28 cellular contexts compared by ENCODE assay signal in genomic region chr11:104995001-104995408, GRCh38. TPM values are rescaled to one million over a fixed set of nuclear protein-coding genes. Genes with fewer than 3 reads are reported as not detected.
DNase-seq lines count a peak whose midpoint lies in the region; ATAC-seq and TF ChIP-seq lines count a peak whose summit lies in the region.
"Had no signal": no experiment of that assay in that cellular context is flagged by ENCODE, and none has a peak within 500 bp of the region (broad histone marks: within the 10 kb centered on the region; RNA-seq: fewer than 3 reads in every experiment).

No MANE protein-coding gene starts in this region.

- no peak for ATAC-seq in SK-N-SH treated with all-trans-retinoic acid at 6 μM for 48 hours
- ATAC-seq: activated CD4-positive, alpha-beta T cell treated with anti-CD3 and anti-CD28 coated beads for 36 hours; activated CD8-positive, alpha-beta memory T cell treated with anti-CD3 and anti-CD28 coated beads, Interleukin-2, amount 10 ng/mL, durations not matched to agents 7 days and 5 days; body of pancreas; naive thymus-derived CD4-positive, alpha-beta T cell; right cardiac atrium; upper lobe of right lung had no signal

- DNase-seq in SK-N-SH (no peak), NCI-H1930 (lab: John Stamatoyannopoulos, UW) (peak; percentile 43 to 50), NCI-H748 (lab: John Stamatoyannopoulos, UW; ENCODE audit: unreplicated experiment) (peak; percentile 97), progenitor cell of endocrine pancreas (ENCODE audit: low spot score, unreplicated experiment) (no peak), NCI-H526 (lab: John Stamatoyannopoulos, UW) (no peak)
- DNase-seq in activated naive CD4-positive, alpha-beta T cell treated with anti-CD3 and anti-CD28 coated beads, Interleukin-2, amount 10 ng/mL, durations not matched to agents 7 days and 5 days, result no peak
- no peak for DNase-seq in activated CD8-positive, alpha-beta memory T cell treated with anti-CD3 and anti-CD28 coated beads, Interleukin-2, amount 50 U/mL, for 48 hours
- DNase-seq: activated CD4-positive, alpha-beta T cell treated with anti-CD3 and anti-CD28 coated beads for 36 hours; activated CD8-positive, alpha-beta memory T cell treated with anti-CD3 and anti-CD28 coated beads, Interleukin-2, amount 10 ng/mL, durations not matched to agents 7 days and 5 days; AML-193; body of pancreas; Caco-2; effector memory CD4-positive, alpha-beta T cell; kidney glomerular epithelial cell; mesenchymal stem cell; MG63; naive thymus-derived CD4-positive, alpha-beta T cell; NCI-H226; right cardiac atrium; stimulated activated CD8-positive, alpha-beta memory T cell treated with anti-CD3 and anti-CD28 coated beads, Interleukin-4, amount 100 ng/mL, for 48 hours; T-helper 1 cell; upper lobe of right lung had no signal

- no peak overlapping the region for H3K4me2 ChIP-seq in SK-N-SH

- H3F3A ChIP-seq in SK-N-SH (replicated peaks; ENCODE audit: insufficient read depth), result no peaks in the 10 kb centered on the region

- H3K27ac Mint-ChIP-seq in progenitor cell of endocrine pancreas, result peak overlapping the region; percentile 32
- H3K27ac Mint-ChIP-seq in activated naive CD4-positive, alpha-beta T cell treated with anti-CD3 and anti-CD28 coated beads, Interleukin-2, amount 10 ng/mL, durations not matched to agents 7 days and 5 days, result no peak overlapping the region
- H3K27ac Mint-ChIP-seq: activated CD4-positive, alpha-beta T cell treated with anti-CD3 and anti-CD28 coated beads for 36 hours; activated CD8-positive, alpha-beta memory T cell treated with anti-CD3 and anti-CD28 coated beads, Interleukin-2, amount 10 ng/mL, durations not matched to agents 7 days and 5 days; activated T-helper 2 cell treated with anti-CD3 and anti-CD28 coated beads, Interferon-gamma antibody, Interleukin-2, Interleukin-4, amounts not matched to agents 10 μg/mL and 5 μg/mL and 100 μg/mL, durations not matched to agents 14 hours and 24 hours and 36 hours; IgD-negative memory B cell had no signal

- H3K27me3 ChIP-seq in SK-N-SH (ENCODE audit: insufficient read depth), result no peaks in the 10 kb centered on the region
- H3K27me3 ChIP-seq: body of pancreas, esophagus muscularis mucosa, MG63, upper lobe of right lung had no signal

- H3K9me3 ChIP-seq in SK-N-SH, result no peaks in the 10 kb centered on the region
- H3K9me3 ChIP-seq: body of pancreas, Caco-2, esophagus muscularis mucosa, MG63, upper lobe of right lung had no signal

- H3K4me1 ChIP-seq in SK-N-SH (ENCODE audit: control insufficient read depth in 1 of 2, insufficient read depth in 2 of 2, low read depth in 1 of 2, low read length in 1 of 2), result no peaks in the 10 kb centered on the region
- H3K4me1 ChIP-seq: Caco-2, esophagus muscularis mucosa, upper lobe of right lung had no signal

- CTCF ChIA-PET in SK-N-SH (lab: Yijun Ruan, JAX), result no interaction called here
- CTCF ChIA-PET in activated naive CD4-positive, alpha-beta T cell treated with anti-CD3 and anti-CD28 coated beads, Interleukin-2, amount 10 ng/mL, durations not matched to agents 7 days and 5 days (lab: Charles Lee), result no interaction called here

- no peaks in the 10 kb centered on the region for H3K36me3 Mint-ChIP-seq in progenitor cell of endocrine pancreas (ENCODE audit: insufficient read depth)
- H3K36me3 Mint-ChIP-seq in activated naive CD4-positive, alpha-beta T cell treated with anti-CD3 and anti-CD28 coated beads, Interleukin-2, amount 10 ng/mL, durations not matched to agents 7 days and 5 days, result no peaks in the 10 kb centered on the region
- H3K36me3 Mint-ChIP-seq: activated CD8-positive, alpha-beta memory T cell treated with anti-CD3 and anti-CD28 coated beads, Interleukin-2, amount 10 ng/mL, durations not matched to agents 7 days and 5 days; IgD-negative memory B cell; naive thymus-derived CD4-positive, alpha-beta T cell had no signal

- H3K27me3 Mint-ChIP-seq in progenitor cell of endocrine pancreas, result peaks cover 2% of the 10 kb centered on the region
- H3K27me3 Mint-ChIP-seq in activated naive CD4-positive, alpha-beta T cell treated with anti-CD3 and anti-CD28 coated beads, Interleukin-2, amount 10 ng/mL, durations not matched to agents 7 days and 5 days, result no peaks in the 10 kb centered on the region

- H3K36me3 ChIP-seq in SK-N-SH (replicated peaks in 1 of 2; ENCODE audit: control insufficient read depth in 1 of 2, insufficient read depth in 2 of 2, low read length in 1 of 2), result no peaks in the 10 kb centered on the region
- H3K36me3 ChIP-seq: esophagus muscularis mucosa, MG63, upper lobe of right lung had no signal

- no peak overlapping the region for H3K9ac ChIP-seq in SK-N-SH

- TF ChIP-seq CTCF in SK-N-SH (IDR thresholded peaks at IDR 0.05) (no peak), progenitor cell of endocrine pancreas (IDR thresholded peaks at IDR 0.05; ENCODE audit: unreplicated experiment) (no peak)

- peak overlapping the region; percentile 35; the same call in 1 of the 2 replicates for H2AFZ ChIP-seq in SK-N-SH (ENCODE audit: low read depth)

- 21% methylated on average over 2 of the region's 2 CpGs for WGBS in SK-N-SH (ENCODE audit: low lambda C conversion rate)

- no peak overlapping the region for H3K4me3 ChIP-seq in SK-N-SH (ENCODE audit: low read depth in 2 of 2, low read length in 1 of 2)
- H3K4me3 ChIP-seq: body of pancreas, esophagus muscularis mucosa, MG63, upper lobe of right lung had no signal

- no peaks in the 10 kb centered on the region for H3K9me2 ChIP-seq in SK-N-SH

- no peaks in the 10 kb centered on the region for H3K79me2 ChIP-seq in SK-N-SH (ENCODE audit: insufficient read depth)

- H3K27ac ChIP-seq in SK-N-SH (ENCODE audit: low read depth in 2 of 2, low read length in 1 of 2), result no peak overlapping the region
- H3K27ac ChIP-seq: 22Rv1, body of pancreas, esophagus muscularis mucosa, upper lobe of right lung had no signal

- POLR2A ChIA-PET in SK-N-SH (lab: Yijun Ruan, JAX), result no interaction called here

- no peaks in the 10 kb centered on the region for H4K20me1 ChIP-seq in SK-N-SH (ENCODE audit: insufficient read depth)

- TF ChIP-seq RAD21 in SK-N-SH (IDR thresholded peaks at IDR 0.05; ENCODE audit: low read length), result no peak

- peaks cover 12% of the 10 kb centered on the region for H3K9me3 Mint-ChIP-seq in progenitor cell of endocrine pancreas (ENCODE audit: low read depth)
- no peaks in the 10 kb centered on the region for H3K9me3 Mint-ChIP-seq in activated naive CD4-positive, alpha-beta T cell treated with anti-CD3 and anti-CD28 coated beads, Interleukin-2, amount 10 ng/mL, durations not matched to agents 7 days and 5 days
- H3K9me3 Mint-ChIP-seq: activated T-helper 2 cell treated with anti-CD3 and anti-CD28 coated beads, Interferon-gamma antibody, Interleukin-2, Interleukin-4, amounts not matched to agents 10 μg/mL and 5 μg/mL and 100 μg/mL, durations not matched to agents 14 hours and 24 hours and 36 hours had no signal

- no peak for TF ChIP-seq EP300 in SK-N-SH (IDR thresholded peaks at IDR 0.05; ENCODE audit: borderline replicate concordance in 1 of 2, low read depth in 1 of 2, low read length in 1 of 2)

- peaks cover 12% of the 10 kb centered on the region for H3K4me1 Mint-ChIP-seq in progenitor cell of endocrine pancreas (ENCODE audit: low read depth)
- H3K4me1 Mint-ChIP-seq in activated naive CD4-positive, alpha-beta T cell treated with anti-CD3 and anti-CD28 coated beads, Interleukin-2, amount 10 ng/mL, durations not matched to agents 7 days and 5 days, result peaks cover 18% of the 10 kb centered on the region
- H3K4me1 Mint-ChIP-seq: activated CD4-positive, alpha-beta T cell treated with anti-CD3 and anti-CD28 coated beads for 36 hours had no signal

- H3K4me3 Mint-ChIP-seq in progenitor cell of endocrine pancreas (ENCODE audit: low read depth), result no peak overlapping the region
- no peak overlapping the region for H3K4me3 Mint-ChIP-seq in activated naive CD4-positive, alpha-beta T cell treated with anti-CD3 and anti-CD28 coated beads, Interleukin-2, amount 10 ng/mL, durations not matched to agents 7 days and 5 days
- H3K4me3 Mint-ChIP-seq: activated CD4-positive, alpha-beta T cell treated with anti-CD3 and anti-CD28 coated beads for 36 hours; activated CD8-positive, alpha-beta memory T cell treated with anti-CD3 and anti-CD28 coated beads, Interleukin-2, amount 10 ng/mL, durations not matched to agents 7 days and 5 days; naive thymus-derived CD4-positive, alpha-beta T cell had no signal

TF ChIP-seq in SK-N-SH, 30 proteins besides CTCF, POLR2A, EP300 and RAD21 (continues in another document):
- TF ChIP-seq JUND (IDR thresholded peaks at IDR 0.05) (no peak), MAX (IDR thresholded peaks at IDR 0.05; ENCODE audit: low read depth) (no peak), SMC3 (IDR thresholded peaks at IDR 0.05; ENCODE audit: low read depth, low read length) (no peak), NFIC (IDR thresholded peaks at IDR 0.05; ENCODE audit: borderline replicate concordance) (no peak)

TF ChIP-seq in SK-N-SH treated with all-trans-retinoic acid at 6 μM for 48 hours, 23 proteins besides CTCF, POLR2A, EP300 and RAD21 (continues in another document):
- TF ChIP-seq SNAI2 (CRISPR knock-in tag; IDR thresholded peaks at IDR 0.05) (no peak), ZFP30 (CRISPR knock-in tag; IDR thresholded peaks at IDR 0.05) (no peak), ZNF70 (CRISPR knock-in tag; IDR thresholded peaks at IDR 0.05) (no peak), ZNF8 (CRISPR knock-in tag; IDR thresholded peaks at IDR 0.05) (no peak), GLIS3 (CRISPR knock-in tag; IDR thresholded peaks at IDR 0.05) (no peak)

RNA-seq across cellular contexts. Expression of gene CASP4, which starts 26.6 kb away (rescaled TPM):
- 9.1 and 13.6 TPM in 2 replicates for polyA plus RNA-seq in SK-N-SH (2012; rRNA removed)
- polyA plus RNA-seq in SK-N-SH (2012; cell fraction: cytosol; rRNA removed), result 11.3 and 12.8 TPM in 2 replicates
- 5.2 and 8.4 TPM in 2 replicates for polyA plus RNA-seq in SK-N-SH (2012; cell fraction: nucleus; rRNA removed)
- 0.98 TPM in 1 of 2 replicates, not detected in the other for total RNA-seq in progenitor cell of endocrine pancreas

RNA-seq across cellular contexts. Expression of gene CASP5, which starts 28.0 kb away (rescaled TPM):
- not detected in 2 replicates for polyA plus RNA-seq in SK-N-SH (2012; rRNA removed)
- polyA plus RNA-seq in SK-N-SH (2012; cell fraction: cytosol; rRNA removed), result not detected in 2 replicates
- not detected in 2 replicates for polyA plus RNA-seq in SK-N-SH (2012; cell fraction: nucleus; rRNA removed)
- total RNA-seq in progenitor cell of endocrine pancreas, result not detected in 2 replicates
- total RNA-seq: activated CD4-positive, alpha-beta T cell treated with anti-CD3 and anti-CD28 coated beads for 36 hours; activated CD8-positive, alpha-beta memory T cell treated with anti-CD3 and anti-CD28 coated beads, Interleukin-2, amount 10 ng/mL, durations not matched to agents 7 days and 5 days; activated T-helper 2 cell treated with anti-CD3 and anti-CD28 coated beads, Interferon-gamma antibody, Interleukin-2, Interleukin-4, amounts not matched to agents 10 μg/mL and 5 μg/mL and 100 μg/mL, durations not matched to agents 14 hours and 24 hours and 36 hours; body of pancreas; osteocyte had no signal
- polyA plus RNA-seq: naive thymus-derived CD4-positive, alpha-beta T cell; right cardiac atrium had no signal

RNA-seq across cellular contexts. Expression of gene CASP1, which starts 39.9 kb away (rescaled TPM):
- polyA plus RNA-seq in SK-N-SH (2012; rRNA removed), result 0.06 TPM in 1 of 2 replicates, not detected in the other
- 0.03 and 0.04 TPM in 2 replicates for polyA plus RNA-seq in SK-N-SH (2012; cell fraction: cytosol; rRNA removed)
- polyA plus RNA-seq in SK-N-SH (2012; cell fraction: nucleus; rRNA removed), result 0.05 TPM in 1 of 2 replicates, not detected in the other
- total RNA-seq in progenitor cell of endocrine pancreas, result not detected in 2 replicates

RNA-seq across cellular contexts. Expression of gene CARD16, which starts 50.1 kb away (rescaled TPM):
- polyA plus RNA-seq in SK-N-SH (2012; rRNA removed), result not detected in 2 replicates
- 0.12 TPM in 1 of 2 replicates, not detected in the other for polyA plus RNA-seq in SK-N-SH (2012; cell fraction: cytosol; rRNA removed)
- not detected in 2 replicates for polyA plus RNA-seq in SK-N-SH (2012; cell fraction: nucleus; rRNA removed)
- total RNA-seq in progenitor cell of endocrine pancreas, result not detected in 2 replicates

Comparison
In these comparisons a context has a peak if more than half of its experiments do, and no peak if none do; other contexts are left out.
1. DNase-seq: peak in NCI-H1930 (2 of 2) and NCI-H748 (single experiment); none in SK-N-SH (single experiment), progenitor cell of endocrine pancreas (single experiment), NCI-H526 (0 of 2), activated naive CD4-positive, alpha-beta T cell treated with anti-CD3 and anti-CD28 coated beads, Interleukin-2, amount 10 ng/mL, durations not matched to agents 7 days and 5 days (single experiment) and activated CD8-positive, alpha-beta memory T cell treated with anti-CD3 and anti-CD28 coated beads, Interleukin-2, amount 50 U/mL, for 48 hours (single experiment).